ENCODE assay signal across 16 cellular contexts in the genomic region with DNA sequence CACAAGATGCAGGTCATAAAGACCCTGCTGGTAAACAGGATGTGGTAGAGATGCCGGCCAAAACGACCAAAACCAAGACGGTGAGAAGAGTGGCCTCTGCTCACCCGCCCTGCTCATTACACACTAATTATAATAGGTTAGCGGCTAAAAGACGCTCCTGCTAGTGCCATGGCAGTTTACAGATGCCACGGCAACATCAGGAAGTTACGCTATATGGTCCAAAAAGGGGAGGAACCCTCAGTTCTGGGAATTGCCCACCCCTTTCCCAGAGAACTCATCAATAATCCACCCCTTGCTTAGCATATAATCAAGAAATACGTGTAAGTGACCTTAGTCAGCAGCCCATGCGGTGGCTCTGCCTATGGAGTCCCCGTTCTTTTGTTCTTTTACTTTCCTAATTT. TPM values are rescaled to one million over a fixed set of nuclear protein-coding genes. Genes with fewer than 3 reads are reported as not detected.
DNase-seq lines count a peak whose midpoint lies in the region; ATAC-seq, FAIRE-seq and TF ChIP-seq lines count a peak whose summit lies in the region.
"Had no signal": no experiment of that assay in that cellular context is flagged by ENCODE, and none has a peak within 500 bp of the region (broad histone marks: within the 10 kb centered on the region; RNA-seq: fewer than 3 reads in every experiment).

No MANE protein-coding gene starts in this region.

- no TSS peak for BruUV-seq in HepG2 (replicated peaks; lab: Mats Ljungman, UMichigan)

- H3K9me3 ChIP-seq in HepG2 (ENCODE audit: low read length) = no peaks in the 10 kb centered on the region
- H3K9me3 ChIP-seq in right lobe of liver = no peaks in the 10 kb centered on the region
- no peaks in the 10 kb centered on the region for H3K9me3 ChIP-seq in SJSA1 (replicated peaks)

- H3K27ac ChIP-seq in HepG2 (ENCODE audit: extremely low read length, insufficient read depth, low read length) (no peak overlapping the region), right lobe of liver (no peak overlapping the region), SJSA1 (no peak overlapping the region)

- no peak overlapping the region for H3K9ac ChIP-seq in HepG2 (ENCODE audit: insufficient read depth, low read depth, low read length)

- TF ChIP-seq POLR2A in HepG2 (IDR thresholded peaks at IDR 0.05; ENCODE audit: insufficient read depth in 1 of 2, low read depth in 2 of 2, low read length in 2 of 2) (no peak), right lobe of liver (IDR thresholded peaks at IDR 0.05) (no peak)

- H4K20me1 ChIP-seq in HepG2 (ENCODE audit: insufficient read depth, low read length) = peaks cover 3% of the 10 kb centered on the region; the same call in 1 of the 2 replicates

- DNase-seq in HepG2 (ENCODE audit: low spot score) (no peak), right lobe of liver (no peak), SJSA1 (ENCODE audit: low read depth in 1 of 2, low spot score in 2 of 2) (no peak), DMS153 treated with DMSO at 0.1 percent for 48 hours (lab: John Stamatoyannopoulos, UW; ENCODE audit: unreplicated experiment) (no peak)
- DNase-seq in central memory CD8-positive, alpha-beta T cell (ENCODE audit: low spot score in 2 of 2) = no peak
- DNase-seq in stimulated activated naive CD8-positive, alpha-beta T cell treated with anti-CD3 and anti-CD28 coated beads, Interleukin-15, amount 100 ng/mL, for 72 hours = peak in 1 of 2 donors; percentile 41
- DNase-seq: anterior cingulate cortex, foreskin fibroblast, H9, NCI-H1694 treated with DMSO at 0.1 percent for 48 hours, NCI-H526 treated with DMSO at 0.1 percent for 48 hours, retina had no signal

- WGBS in HepG2 (ENCODE audit: low lambda C conversion rate) = 25% methylated on average over 9 of the region's 11 CpGs
- WGBS in right lobe of liver (ENCODE audit: insufficient coverage, low coverage, low lambda C conversion rate, missing lambda C conversion rate) = 29% methylated on average over 8 of the region's 11 CpGs

- H3K4me3 Mint-ChIP-seq in central memory CD8-positive, alpha-beta T cell = peak overlapping the region; percentile 47
- H3K4me3 Mint-ChIP-seq in stimulated activated naive CD8-positive, alpha-beta T cell treated with anti-CD3 and anti-CD28 coated beads, Interleukin-15, amount 100 ng/mL, for 72 hours = peak overlapping the region; percentile 61 to 70
- H3K4me3 Mint-ChIP-seq: H9 had no signal

- no peak for ATAC-seq in HepG2
- ATAC-seq in right lobe of liver = no peak
- ATAC-seq in central memory CD8-positive, alpha-beta T cell (replicated peaks; ENCODE audit: extremely low read depth, poor library complexity, severe bottlenecking) = no peak
- ATAC-seq in stimulated activated naive CD8-positive, alpha-beta T cell treated with anti-CD3 and anti-CD28 coated beads, Interleukin-15, amount 100 ng/mL, for 72 hours = peak; percentile 65
- no peak for ATAC-seq in HG02884 (IDR thresholded peaks at IDR 0.05; ENCODE audit: unreplicated experiment)
- no peak for ATAC-seq in GM21737 (IDR thresholded peaks at IDR 0.05; ENCODE audit: unreplicated experiment)

- no peaks in the 10 kb centered on the region for H3K9me3 Mint-ChIP-seq in central memory CD8-positive, alpha-beta T cell
- H3K9me3 Mint-ChIP-seq in stimulated activated naive CD8-positive, alpha-beta T cell treated with anti-CD3 and anti-CD28 coated beads, Interleukin-15, amount 100 ng/mL, for 72 hours = no peaks in the 10 kb centered on the region
- H3K9me3 Mint-ChIP-seq: H9 had no signal

- POLR2A ChIA-PET in HepG2 (lab: Yijun Ruan, JAX) = no interaction called here

- H3K27me3 ChIP-seq in HepG2 (ENCODE audit: control insufficient read depth in 1 of 2, insufficient read depth in 2 of 2, low read length in 2 of 2) (peaks cover 48 to 87% of the 10 kb centered on the region in 2 experiments), right lobe of liver (no peaks in the 10 kb centered on the region), SJSA1 (replicated peaks) (peaks cover 45% of the 10 kb centered on the region)

- H3K27me3 Mint-ChIP-seq in central memory CD8-positive, alpha-beta T cell = peaks cover 46% of the 10 kb centered on the region
- H3K27me3 Mint-ChIP-seq in stimulated activated naive CD8-positive, alpha-beta T cell treated with anti-CD3 and anti-CD28 coated beads, Interleukin-15, amount 100 ng/mL, for 72 hours = peaks cover 8% of the 10 kb centered on the region

- TF ChIP-seq RAD21 in HepG2 (CRISPR knock-in tag; IDR thresholded peaks at IDR 0.05) = no peak

- no peaks in the 10 kb centered on the region for H3K79me2 ChIP-seq in HepG2 (ENCODE audit: insufficient read depth, low read length)

- no peak for TF ChIP-seq CTCF in HepG2 (CRISPR knock-in tag; IDR thresholded peaks at IDR 0.05)
- no peak for TF ChIP-seq CTCF in right lobe of liver (IDR thresholded peaks at IDR 0.05)

- peaks cover 3% of the 10 kb centered on the region for H3K36me3 Mint-ChIP-seq in central memory CD8-positive, alpha-beta T cell (ENCODE audit: insufficient read depth)

- no peak overlapping the region for H3K4me3 ChIP-seq in HepG2 (replicated peaks in 1 of 3; ENCODE audit: insufficient read depth in 1 of 3, low read depth in 2 of 3, low read length in 3 of 3)
- H3K4me3 ChIP-seq in right lobe of liver = no peak overlapping the region
- peak overlapping the region; percentile 29 for H3K4me3 ChIP-seq in SJSA1

- no peak overlapping the region for H3K27ac Mint-ChIP-seq in central memory CD8-positive, alpha-beta T cell (ENCODE audit: low read depth)
- H3K27ac Mint-ChIP-seq in stimulated activated naive CD8-positive, alpha-beta T cell treated with anti-CD3 and anti-CD28 coated beads, Interleukin-15, amount 100 ng/mL, for 72 hours = no peak overlapping the region

- in situ Hi-C loops in HepG2 (cut with HindIII; ENCODE audit: extremely low pct_ligation_motif_present, low pct_unique_long_range_greater_than_20kb) = no loop called here

- no peaks in the 10 kb centered on the region for H3K4me1 Mint-ChIP-seq in central memory CD8-positive, alpha-beta T cell
- peaks cover 10% of the 10 kb centered on the region for H3K4me1 Mint-ChIP-seq in stimulated activated naive CD8-positive, alpha-beta T cell treated with anti-CD3 and anti-CD28 coated beads, Interleukin-15, amount 100 ng/mL, for 72 hours

- CTCF ChIA-PET in HepG2 (lab: Yijun Ruan, JAX; ENCODE audit: low intra/inter-chr PET ratio, low total read pairs) = no interaction called here

- intact Hi-C loops in HepG2 (cut with micrococcal nuclease; ENCODE audit: unreplicated experiment) (no loop called here), right lobe of liver (cut with DNase I) (no loop called here)

- no peak for TF ChIP-seq EP300 in HepG2 (IDR thresholded peaks at IDR 0.05; ENCODE audit: low read depth in 2 of 2, low read length in 2 of 2)
- TF ChIP-seq EP300 in HepG2 (CRISPR knock-in tag; IDR thresholded peaks at IDR 0.05; ENCODE audit: borderline replicate concordance) = no peak

- FAIRE-seq in HepG2 (lab: Jason Lieb, UNC) = no peak

- peak overlapping the region; percentile 49 for H3K4me2 ChIP-seq in HepG2 (ENCODE audit: low read depth, low read length)

- H3K4me1 ChIP-seq in HepG2 (ENCODE audit: insufficient read depth, low read length) (no peaks in the 10 kb centered on the region), right lobe of liver (no peaks in the 10 kb centered on the region), SJSA1 (replicated peaks) (peaks cover 6% of the 10 kb centered on the region)

- no peak overlapping the region for H2AFZ ChIP-seq in HepG2 (ENCODE audit: low read length)

- H3K36me3 ChIP-seq in HepG2 (replicated peaks in 1 of 2; ENCODE audit: control insufficient read depth in 1 of 2, insufficient read depth in 2 of 2, low read length in 2 of 2) (no peaks in the 10 kb centered on the region), right lobe of liver (no peaks in the 10 kb centered on the region), SJSA1 (no peaks in the 10 kb centered on the region)

RNA-seq across cellular contexts. Expression of gene BHLHE23, which starts 17.6 kb away (rescaled TPM):
- not detected in 2 replicates for total RNA-seq in HepG2 (2016; rRNA removed; fragmentation: Illumina TruSeq; extraction: Trizol)
- not detected in 2 replicates for total RNA-seq in HepG2 (2016; cell fraction: cytosol; rRNA removed; fragmentation: Illumina TruSeq; extraction: Trizol; ENCODE audit: low read depth)
- not detected in 2 replicates for total RNA-seq in HepG2 (2016; cell fraction: insoluble cytoplasmic fraction; rRNA removed; fragmentation: Illumina TruSeq; extraction: Trizol)
- not detected in 2 replicates for total RNA-seq in HepG2 (2016; cell fraction: membrane; rRNA removed; fragmentation: Illumina TruSeq; extraction: Trizol)
- total RNA-seq in HepG2 (2016; cell fraction: nucleus; rRNA removed; fragmentation: Illumina TruSeq; extraction: Trizol) = not detected in 2 replicates
- polyA plus RNA-seq in HepG2 (2011; rRNA removed) = not detected in 2 replicates
- not detected in 2 replicates for polyA plus RNA-seq in HepG2 (2011; cell fraction: cytosol; rRNA removed)
- polyA plus RNA-seq in HepG2 (2011; cell fraction: nucleus; rRNA removed) = not detected in 2 replicates
- polyA plus RNA-seq in HepG2 (2012) = not detected in 2 replicates
- polyA plus RNA-seq in HepG2 (2016; cell fraction: cytosol; fragmentation: Illumina TruSeq; extraction: Trizol; ENCODE audit: low read depth) = not detected in 2 replicates
- polyA plus RNA-seq in HepG2 (2016; cell fraction: insoluble cytoplasmic fraction; fragmentation: Illumina TruSeq; extraction: Trizol; ENCODE audit: low read depth) = not detected in 2 replicates
- polyA plus RNA-seq in HepG2 (2016; cell fraction: membrane; fragmentation: Illumina TruSeq; extraction: Trizol; ENCODE audit: low read depth) = not detected in 2 replicates
- not detected in 2 replicates for polyA plus RNA-seq in HepG2 (2016; cell fraction: nucleus; fragmentation: Illumina TruSeq; extraction: Trizol; ENCODE audit: insufficient read depth, low read depth)
- not detected in 2 replicates for polyA minus RNA-seq in HepG2 (2011; rRNA and poly(A)+ RNA removed; ENCODE audit: low replicate concordance)
- not detected in 2 replicates for polyA minus RNA-seq in HepG2 (2011; cell fraction: cytosol; rRNA and poly(A)+ RNA removed)
- not detected in 2 replicates for polyA minus RNA-seq in HepG2 (2011; cell fraction: nucleus; rRNA and poly(A)+ RNA removed)
- not detected for total RNA-seq in right lobe of liver
- not detected in 2 replicates for total RNA-seq in SJSA1 (2014; rRNA removed; shearing (Covaris generic))
- total RNA-seq: G401 had no signal
- polyA plus RNA-seq: BJ had no signal

RNA-seq across cellular contexts. Expression of gene SLC17A9, which starts 36.7 kb away (rescaled TPM):
- total RNA-seq in HepG2 (2016; rRNA removed; fragmentation: Illumina TruSeq; extraction: Trizol) (33.6 and 110 TPM in 2 replicates), right lobe of liver (10 to 100 TPM; 29.8 to 99.4 (median 54.1) TPM)
- total RNA-seq in HepG2 (2016; cell fraction: cytosol; rRNA removed; fragmentation: Illumina TruSeq; extraction: Trizol; ENCODE audit: low read depth) = 27.1 and 27.6 TPM in 2 replicates
- 25.3 and 116 TPM in 2 replicates for total RNA-seq in HepG2 (2016; cell fraction: insoluble cytoplasmic fraction; rRNA removed; fragmentation: Illumina TruSeq; extraction: Trizol)
- total RNA-seq in HepG2 (2016; cell fraction: membrane; rRNA removed; fragmentation: Illumina TruSeq; extraction: Trizol) = 36.6 and 38.0 TPM in 2 replicates
- total RNA-seq in HepG2 (2016; cell fraction: nucleus; rRNA removed; fragmentation: Illumina TruSeq; extraction: Trizol) = 145 and 168 TPM in 2 replicates
- 191 and 280 TPM in 2 replicates for polyA plus RNA-seq in HepG2 (2011; rRNA removed)
- 57.2 and 94.5 TPM in 2 replicates for polyA plus RNA-seq in HepG2 (2011; cell fraction: cytosol; rRNA removed)
- 3,698 and 4,960 TPM in 2 replicates for polyA plus RNA-seq in HepG2 (2011; cell fraction: nucleus; rRNA removed)
- polyA plus RNA-seq in HepG2 (2012) = 173 and 220 TPM in 2 replicates
- polyA plus RNA-seq in HepG2 (2016; cell fraction: cytosol; fragmentation: Illumina TruSeq; extraction: Trizol; ENCODE audit: low read depth) = 16.5 and 18.1 TPM in 2 replicates
- polyA plus RNA-seq in HepG2 (2016; cell fraction: insoluble cytoplasmic fraction; fragmentation: Illumina TruSeq; extraction: Trizol; ENCODE audit: low read depth) = 36.5 and 42.6 TPM in 2 replicates
- polyA plus RNA-seq in HepG2 (2016; cell fraction: membrane; fragmentation: Illumina TruSeq; extraction: Trizol; ENCODE audit: low read depth) = 30.7 and 32.6 TPM in 2 replicates
- polyA plus RNA-seq in HepG2 (2016; cell fraction: nucleus; fragmentation: Illumina TruSeq; extraction: Trizol; ENCODE audit: insufficient read depth, low read depth) = 553 and 603 TPM in 2 replicates
- 0.07 and 195 TPM in 2 replicates for polyA minus RNA-seq in HepG2 (2011; rRNA and poly(A)+ RNA removed; ENCODE audit: low replicate concordance)
- polyA minus RNA-seq in HepG2 (2011; cell fraction: cytosol; rRNA and poly(A)+ RNA removed) = 33.4 and 43.3 TPM in 2 replicates
- polyA minus RNA-seq in HepG2 (2011; cell fraction: nucleus; rRNA and poly(A)+ RNA removed) = 176 and 196 TPM in 2 replicates
- not detected in 2 replicates for total RNA-seq in SJSA1 (2014; rRNA removed; shearing (Covaris generic))

RNA-seq across cellular contexts. Expression of gene GID8, which starts 51.3 kb away (rescaled TPM):
- total RNA-seq in HepG2 (2016; rRNA removed; fragmentation: Illumina TruSeq; extraction: Trizol) = 59.8 and 74.4 TPM in 2 replicates
- 17.8 and 18.7 TPM in 2 replicates for total RNA-seq in HepG2 (2016; cell fraction: cytosol; rRNA removed; fragmentation: Illumina TruSeq; extraction: Trizol; ENCODE audit: low read depth)
- total RNA-seq in HepG2 (2016; cell fraction: insoluble cytoplasmic fraction; rRNA removed; fragmentation: Illumina TruSeq; extraction: Trizol) = 60.3 and 68.0 TPM in 2 replicates
- 45.9 and 46.6 TPM in 2 replicates for total RNA-seq in HepG2 (2016; cell fraction: membrane; rRNA removed; fragmentation: Illumina TruSeq; extraction: Trizol)
- 35.6 and 42.8 TPM in 2 replicates for total RNA-seq in HepG2 (2016; cell fraction: nucleus; rRNA removed; fragmentation: Illumina TruSeq; extraction: Trizol)
- 39.0 and 39.6 TPM in 2 replicates for polyA plus RNA-seq in HepG2 (2011; rRNA removed)
- polyA plus RNA-seq in HepG2 (2011; cell fraction: cytosol; rRNA removed) = 39.6 and 40.7 TPM in 2 replicates
- 23.9 and 26.9 TPM in 2 replicates for polyA plus RNA-seq in HepG2 (2011; cell fraction: nucleus; rRNA removed)
- polyA plus RNA-seq in HepG2 (2012) = 36.8 and 46.0 TPM in 2 replicates
- 14.5 and 16.6 TPM in 2 replicates for polyA plus RNA-seq in HepG2 (2016; cell fraction: cytosol; fragmentation: Illumina TruSeq; extraction: Trizol; ENCODE audit: low read depth)
- 66.0 and 70.4 TPM in 2 replicates for polyA plus RNA-seq in HepG2 (2016; cell fraction: insoluble cytoplasmic fraction; fragmentation: Illumina TruSeq; extraction: Trizol; ENCODE audit: low read depth)
- 31.6 and 32.0 TPM in 2 replicates for polyA plus RNA-seq in HepG2 (2016; cell fraction: membrane; fragmentation: Illumina TruSeq; extraction: Trizol; ENCODE audit: low read depth)
- polyA plus RNA-seq in HepG2 (2016; cell fraction: nucleus; fragmentation: Illumina TruSeq; extraction: Trizol; ENCODE audit: insufficient read depth, low read depth) = 58.8 and 62.9 TPM in 2 replicates
- polyA minus RNA-seq in HepG2 (2011; rRNA and poly(A)+ RNA removed; ENCODE audit: low replicate concordance) = 30.6 and 61.9 TPM in 2 replicates
- polyA minus RNA-seq in HepG2 (2011; cell fraction: cytosol; rRNA and poly(A)+ RNA removed) = 28.5 and 31.3 TPM in 2 replicates
- polyA minus RNA-seq in HepG2 (2011; cell fraction: nucleus; rRNA and poly(A)+ RNA removed) = 27.2 and 34.4 TPM in 2 replicates
- 10 to 100 TPM; 12.6 to 18.9 (median 15.1) TPM for total RNA-seq in right lobe of liver
- total RNA-seq in SJSA1 (2014; rRNA removed; shearing (Covaris generic)) = 14.2 and 20.7 TPM in 2 replicates

Comparison
In these comparisons a context has a peak if more than half of its experiments do, and no peak if none do; other contexts are left out.
1. RNA of gene SLC17A9, which starts 36.7 kb away (total RNA-seq): 25.3 to 168 TPM in HepG2 and 29.8 to 99.4 TPM in right lobe of liver; not detected in SJSA1; every median in the first group is over 10 times any median in the second.